13 cellular contexts compared by ENCODE assay signal in genomic region chr5:138903113-138903789, GRCh38. TPM values are rescaled to one million over a fixed set of nuclear protein-coding genes. Genes with fewer than 3 reads are reported as not detected.
DNase-seq lines count a peak whose midpoint lies in the region; ATAC-seq and TF ChIP-seq lines count a peak whose summit lies in the region.
"Had no signal": no experiment of that assay in that cellular context is flagged by ENCODE, and none has a peak within 500 bp of the region (broad histone marks: within the 10 kb centered on the region; RNA-seq: fewer than 3 reads in every experiment).

No MANE protein-coding gene starts in this region.

- H3K4me3 ChIP-seq in mucosa of descending colon: no peak overlapping the region
- H3K4me3 ChIP-seq: adrenal gland had no signal

- POLR2A ChIA-PET in RWPE1 (lab: Yijun Ruan, JAX; ENCODE audit: low non-redundant PET): no interaction called here

- H3K27ac ChIP-seq in RWPE1: no peak overlapping the region
- H3K27ac ChIP-seq: adrenal gland had no signal

- H3K27me3 Mint-ChIP-seq in endothelial cell (ENCODE audit: unreplicated experiment): peaks cover 19% of the 10 kb centered on the region
- H3K27me3 Mint-ChIP-seq in activated naive CD4-positive, alpha-beta T cell treated with anti-CD3 and anti-CD28 coated beads, Interleukin-2, amount 10 ng/mL, durations not matched to agents 7 days and 5 days: peaks cover 12% of the 10 kb centered on the region
- peaks cover 13% of the 10 kb centered on the region for H3K27me3 Mint-ChIP-seq in activated T-cell treated with anti-CD3 and anti-CD28 coated beads, Interleukin-2, amount 50 U/mL, for 24 hours

- H3K36me3 ChIP-seq in mucosa of descending colon (ENCODE audit: low read depth): peaks cover 4% of the 10 kb centered on the region

- H3K4me3 Mint-ChIP-seq in endothelial cell (ENCODE audit: unreplicated experiment): peak overlapping the region; percentile 28
- H3K4me3 Mint-ChIP-seq in activated naive CD4-positive, alpha-beta T cell treated with anti-CD3 and anti-CD28 coated beads, Interleukin-2, amount 10 ng/mL, durations not matched to agents 7 days and 5 days: no peak overlapping the region
- no peak overlapping the region for H3K4me3 Mint-ChIP-seq in activated T-cell treated with anti-CD3 and anti-CD28 coated beads, Interleukin-2, amount 50 U/mL, for 24 hours
- H3K4me3 Mint-ChIP-seq: natural killer cell; T-helper 2 cell treated with Interferon-gamma antibody and Interleukin-4, amounts not matched to agents 5 μg/mL and 100 μg/mL, for 36 hours had no signal

- DNase-seq in AG20443 (ENCODE audit: low spot score) (peak; percentile 24), RWPE1 (ENCODE audit: low spot score) (peak; percentile 54), endothelial cell (ENCODE audit: low spot score) (no peak), mucosa of descending colon (peak in 1 of 3 donors; percentile 14), posterior cingulate gyrus (no peak), T1000 (lab: John Stamatoyannopoulos, UW) (no peak)
- no peak for DNase-seq in activated naive CD4-positive, alpha-beta T cell treated with anti-CD3 and anti-CD28 coated beads, Interleukin-2, amount 10 ng/mL, durations not matched to agents 7 days and 5 days
- DNase-seq in activated T-cell treated with anti-CD3 and anti-CD28 coated beads, Interleukin-2, amount 50 U/mL, for 24 hours: no peak
- DNase-seq: adrenal gland, erythroblast, kidney, natural killer cell had no signal

- CTCF ChIA-PET in RWPE1 (lab: Yijun Ruan, JAX): interaction anchor here (0.6 kb wide), 1 partner anchor 366 kb away, joined by 3 read pairs; no protein-coding TSS in a partner anchor
- CTCF ChIA-PET in activated naive CD4-positive, alpha-beta T cell treated with anti-CD3 and anti-CD28 coated beads, Interleukin-2, amount 10 ng/mL, durations not matched to agents 7 days and 5 days (lab: Charles Lee): no interaction called here

- no peaks in the 10 kb centered on the region for H3K9me3 Mint-ChIP-seq in endothelial cell (ENCODE audit: unreplicated experiment)
- no peaks in the 10 kb centered on the region for H3K9me3 Mint-ChIP-seq in activated naive CD4-positive, alpha-beta T cell treated with anti-CD3 and anti-CD28 coated beads, Interleukin-2, amount 10 ng/mL, durations not matched to agents 7 days and 5 days
- no peaks in the 10 kb centered on the region for H3K9me3 Mint-ChIP-seq in activated T-cell treated with anti-CD3 and anti-CD28 coated beads, Interleukin-2, amount 50 U/mL, for 24 hours
- H3K9me3 Mint-ChIP-seq: natural killer cell; T-helper 2 cell treated with Interferon-gamma antibody and Interleukin-4, amounts not matched to agents 5 μg/mL and 100 μg/mL, for 36 hours had no signal

- intact Hi-C loops in mucosa of descending colon (cut with DNase I, micrococcal nuclease): no loop called here
- intact Hi-C loops in posterior cingulate gyrus (cut with DNase I): no loop called here

- no peak for TF ChIP-seq CTCF in RWPE1 (conservative IDR thresholded peaks at IDR 0.05; ENCODE audit: low read depth)
- TF ChIP-seq CTCF in endothelial cell (IDR thresholded peaks at IDR 0.05; ENCODE audit: unreplicated experiment): no peak
- no peak for TF ChIP-seq CTCF in mucosa of descending colon (IDR thresholded peaks at IDR 0.05)

- H3K27ac Mint-ChIP-seq in endothelial cell (ENCODE audit: unreplicated experiment): peak overlapping the region; percentile 81
- H3K27ac Mint-ChIP-seq in activated naive CD4-positive, alpha-beta T cell treated with anti-CD3 and anti-CD28 coated beads, Interleukin-2, amount 10 ng/mL, durations not matched to agents 7 days and 5 days: no peak overlapping the region
- no peak overlapping the region for H3K27ac Mint-ChIP-seq in activated T-cell treated with anti-CD3 and anti-CD28 coated beads, Interleukin-2, amount 50 U/mL, for 24 hours
- H3K27ac Mint-ChIP-seq: natural killer cell; T-helper 2 cell treated with Interferon-gamma antibody and Interleukin-4, amounts not matched to agents 5 μg/mL and 100 μg/mL, for 36 hours had no signal

- no peaks in the 10 kb centered on the region for H3K9me3 ChIP-seq in mucosa of descending colon
- H3K9me3 ChIP-seq: adrenal gland had no signal

- peaks cover 54% of the 10 kb centered on the region for H3K4me1 Mint-ChIP-seq in endothelial cell (ENCODE audit: unreplicated experiment)
- peaks cover 18% of the 10 kb centered on the region for H3K4me1 Mint-ChIP-seq in activated naive CD4-positive, alpha-beta T cell treated with anti-CD3 and anti-CD28 coated beads, Interleukin-2, amount 10 ng/mL, durations not matched to agents 7 days and 5 days
- peaks cover 24% of the 10 kb centered on the region for H3K4me1 Mint-ChIP-seq in activated T-cell treated with anti-CD3 and anti-CD28 coated beads, Interleukin-2, amount 50 U/mL, for 24 hours (ENCODE audit: low read depth)
- H3K4me1 Mint-ChIP-seq: natural killer cell had no signal

- ATAC-seq in mucosa of descending colon: peak; percentile 62
- ATAC-seq: natural killer cell had no signal

- H3K4me1 ChIP-seq in mucosa of descending colon (ENCODE audit: low read depth): no peaks in the 10 kb centered on the region

- H3K36me3 Mint-ChIP-seq in endothelial cell (ENCODE audit: low read depth, unreplicated experiment): peaks cover 58% of the 10 kb centered on the region
- H3K36me3 Mint-ChIP-seq in activated naive CD4-positive, alpha-beta T cell treated with anti-CD3 and anti-CD28 coated beads, Interleukin-2, amount 10 ng/mL, durations not matched to agents 7 days and 5 days: peaks cover 2% of the 10 kb centered on the region
- H3K36me3 Mint-ChIP-seq in activated T-cell treated with anti-CD3 and anti-CD28 coated beads, Interleukin-2, amount 50 U/mL, for 24 hours (ENCODE audit: low read depth): peaks cover 4% of the 10 kb centered on the region
- H3K36me3 Mint-ChIP-seq: natural killer cell had no signal

RNA-seq across cellular contexts. Expression of gene LRRTM2, which starts 28.1 kb away (rescaled TPM):
- total RNA-seq in endothelial cell (ENCODE audit: unreplicated experiment) (not detected), mucosa of descending colon (under 1 TPM; 0.06 to 0.60 (median 0.24) TPM)

Comparison
In these comparisons a context has a peak if more than half of its experiments do, and no peak if none do; other contexts are left out.
1. DNase-seq: peak in AG20443 (single experiment) and RWPE1 (single experiment); none in endothelial cell (single experiment), posterior cingulate gyrus (0 of 10), T1000 (single experiment), activated naive CD4-positive, alpha-beta T cell treated with anti-CD3 and anti-CD28 coated beads, Interleukin-2, amount 10 ng/mL, durations not matched to agents 7 days and 5 days (single experiment) and activated T-cell treated with anti-CD3 and anti-CD28 coated beads, Interleukin-2, amount 50 U/mL, for 24 hours (single experiment).